8 cellular contexts compared by ENCODE assay signal in genomic region chr7:149716007-149716931, GRCh38. TPM values are rescaled to one million over a fixed set of nuclear protein-coding genes. Genes with fewer than 3 reads are reported as not detected.
DNase-seq lines count a peak whose midpoint lies in the region; ATAC-seq, FAIRE-seq and TF ChIP-seq lines count a peak whose summit lies in the region.

No MANE protein-coding gene starts in this region.

- H3K27ac ChIP-seq in A549 (no peak overlapping the region), astrocyte (ENCODE audit: low read depth, low read length) (no peak overlapping the region), mesenchymal stem cell (ENCODE audit: low read length, poor library complexity, severe bottlenecking) (no peak overlapping the region), colonic mucosa (no peak overlapping the region)

- peaks cover 33% of the 10 kb centered on the region for H3K79me1 ChIP-seq in mesenchymal stem cell (replicated peaks; ENCODE audit: low read length, poor library complexity, severe bottlenecking)

- H2AK5ac ChIP-seq in mesenchymal stem cell (ENCODE audit: low read length, severe bottlenecking): no peak overlapping the region

- TF ChIP-seq POLR2A in A549 (IDR thresholded peaks at IDR 0.05; ENCODE audit: low read length): no peak

- no peak overlapping the region for H2AFZ ChIP-seq in astrocyte (ENCODE audit: low read depth, low read length)
- no peak overlapping the region for H2AFZ ChIP-seq in mesenchymal stem cell (ENCODE audit: low read depth, low read length)

- H4K91ac ChIP-seq in mesenchymal stem cell (ENCODE audit: low read length): no peak overlapping the region

- H2BK120ac ChIP-seq in mesenchymal stem cell (ENCODE audit: low read depth, low read length): no peak overlapping the region

- H3K18ac ChIP-seq in mesenchymal stem cell (ENCODE audit: low read depth in 1 of 2, low read length in 2 of 2): peak overlapping the region in 1 of 2 experiments; percentile 41

- peaks cover 21% of the 10 kb centered on the region for H3K4me1 Mint-ChIP-seq in astrocyte (ENCODE audit: low read depth, unreplicated experiment)

- no peak for TF ChIP-seq EP300 in A549 (IDR thresholded peaks at IDR 0.05)

- H4K8ac ChIP-seq in mesenchymal stem cell (ENCODE audit: low read length): no peak overlapping the region

- peaks cover 27% of the 10 kb centered on the region for H3K79me2 ChIP-seq in astrocyte (ENCODE audit: insufficient read depth, low read length)

- intact Hi-C loops in colonic mucosa (cut with DNase I): no loop called here

- H3K36me3 ChIP-seq in astrocyte (ENCODE audit: insufficient read depth, low read length): no peaks in the 10 kb centered on the region
- peaks cover 3 to 14% of the 10 kb centered on the region in 2 experiments for H3K36me3 ChIP-seq in mesenchymal stem cell (ENCODE audit: control insufficient read depth in 1 of 2, insufficient read depth in 2 of 2, low read depth in 1 of 2, low read length in 2 of 2)
- H3K36me3 ChIP-seq in colonic mucosa: no peaks in the 10 kb centered on the region

- H2BK12ac ChIP-seq in mesenchymal stem cell (ENCODE audit: low read length in 2 of 2): no peak overlapping the region

- H3K4me2 ChIP-seq in A549: peak overlapping the region; percentile 89; the same call in 2 of the 3 replicates
- H3K4me2 ChIP-seq in astrocyte (ENCODE audit: low read length): peak overlapping the region; percentile 85
- H3K4me2 ChIP-seq in mesenchymal stem cell (ENCODE audit: low read length, poor library complexity, severe bottlenecking): no peak overlapping the region

- peak overlapping the region; percentile 97 for H3K4me3 Mint-ChIP-seq in astrocyte (ENCODE audit: unreplicated experiment)

- TF ChIP-seq RAD21 in A549 (conservative IDR thresholded peaks at IDR 0.05 in 1 of 2, IDR thresholded peaks at IDR 0.05 in 1 of 2): peak in 1 of 2 experiments; percentile 32; a peak in 2 of 5 replicates

- H4K20me1 ChIP-seq in astrocyte (ENCODE audit: insufficient read depth, low read length): peaks cover 9% of the 10 kb centered on the region

- DNase-seq in A549 (ENCODE audit: low read depth in 1 of 2, low spot score in 1 of 2) (peak in 1 of 2 experiments; percentile 41), HFF-Myc (ENCODE audit: extremely low read depth, low read depth) (no peak), astrocyte (ENCODE audit: low read depth) (peak; percentile 6), mesenchymal stem cell (peak; percentile 24), colonic mucosa (no peak), mesenteric fat pad (ENCODE audit: low spot score) (no peak)

- TF ChIP-seq CTCF in A549 (IDR thresholded peaks at IDR 0.05): no peak
- no peak for TF ChIP-seq CTCF in HFF-Myc (IDR thresholded peaks at IDR 0.05; ENCODE audit: low read depth, low read length, missing control alignments)
- no peak for TF ChIP-seq CTCF in astrocyte (IDR thresholded peaks at IDR 0.05; ENCODE audit: insufficient read depth, low read depth, low read length)
- no peak for TF ChIP-seq CTCF in colonic mucosa (IDR thresholded peaks at IDR 0.05)

- H3K27me3 Mint-ChIP-seq in astrocyte (ENCODE audit: low read depth, unreplicated experiment): no peaks in the 10 kb centered on the region

- H3K27ac Mint-ChIP-seq in astrocyte (ENCODE audit: unreplicated experiment): peak overlapping the region; percentile 89

- WGBS in A549 (ENCODE audit: missing lambda C conversion rate): 88% methylated on average over 11 of the region's 11 CpGs
- 84% methylated on average over 9 of the region's 11 CpGs for WGBS in mesenchymal stem cell

- H3K27me3 ChIP-seq in astrocyte (ENCODE audit: insufficient read depth, low read length) (no peaks in the 10 kb centered on the region), mesenchymal stem cell (ENCODE audit: control insufficient read depth in 1 of 2, insufficient read depth in 1 of 2, low read length in 2 of 2) (no peaks in the 10 kb centered on the region), colonic mucosa (no peaks in the 10 kb centered on the region)

- no peak overlapping the region for H2BK15ac ChIP-seq in mesenchymal stem cell (ENCODE audit: low read depth, poor library complexity, severe bottlenecking)

- H3K4me1 ChIP-seq in A549 (peaks cover 29% of the 10 kb centered on the region), astrocyte (ENCODE audit: insufficient read depth, low read length) (peaks cover 25% of the 10 kb centered on the region), mesenchymal stem cell (ENCODE audit: control insufficient read depth, insufficient read depth, low read depth, low read length) (peaks cover 44% of the 10 kb centered on the region), colonic mucosa (no peaks in the 10 kb centered on the region)

- H3K9ac ChIP-seq in astrocyte (ENCODE audit: low read length) (no peak overlapping the region), mesenchymal stem cell (ENCODE audit: low read length) (no peak overlapping the region), colonic mucosa (ENCODE audit: low read depth in 2 of 2, low read length in 2 of 2) (no peak overlapping the region)

- no peak overlapping the region for H3K4ac ChIP-seq in mesenchymal stem cell (ENCODE audit: low read depth in 1 of 2, low read length in 2 of 2)

- H3K23ac ChIP-seq in mesenchymal stem cell (ENCODE audit: low read length in 2 of 2): no peak overlapping the region

- H2BK5ac ChIP-seq in mesenchymal stem cell (ENCODE audit: low read depth, low read length, poor library complexity, severe bottlenecking): no peak overlapping the region

- FAIRE-seq in A549 (lab: Jason Lieb, UNC) (no peak), astrocyte (lab: Jason Lieb, UNC) (no peak)

- no peak overlapping the region for H3K14ac ChIP-seq in mesenchymal stem cell (ENCODE audit: low read length in 2 of 2)

- H3K4me3 ChIP-seq in A549 (no peak overlapping the region), HFF-Myc (replicated peaks; ENCODE audit: low read depth, low read length) (peak overlapping the region; percentile 67), astrocyte (ENCODE audit: insufficient read depth, low read depth, low read length) (peak overlapping the region; percentile 69), mesenchymal stem cell (ENCODE audit: insufficient read depth in 1 of 2, low read depth in 1 of 2, low read length in 2 of 2) (peak overlapping the region in 1 of 2 experiments; percentile 89), colonic mucosa (no peak overlapping the region)

- CTCF ChIA-PET in A549 (lab: Yijun Ruan, JAX): interaction anchor here (2.0 to 2.3 kb wide), 2 partner anchors 54 to 92 kb away, joined by 4 to 6 read pairs; no protein-coding TSS in a partner anchor

- H3K36me3 Mint-ChIP-seq in astrocyte (ENCODE audit: low read depth, unreplicated experiment): peaks cover 15% of the 10 kb centered on the region

- H3K9me3 ChIP-seq in A549: peaks cover 23% of the 10 kb centered on the region
- H3K9me3 ChIP-seq in astrocyte (ENCODE audit: insufficient read depth, low read depth, low read length): no peaks in the 10 kb centered on the region
- H3K9me3 ChIP-seq in mesenchymal stem cell (ENCODE audit: control insufficient read depth, low read length): peaks cover 7% of the 10 kb centered on the region
- no peaks in the 10 kb centered on the region for H3K9me3 ChIP-seq in colonic mucosa

- POLR2A ChIA-PET in A549 (lab: Yijun Ruan, JAX): no interaction called here

- ATAC-seq in A549 (peak; percentile 26 to 45; a peak in 3 of 6 replicates), HG03460 (IDR thresholded peaks at IDR 0.05; ENCODE audit: unreplicated experiment) (no peak), HG02840 (IDR thresholded peaks at IDR 0.05; ENCODE audit: low FRiP score, unreplicated experiment) (no peak)

- peaks cover 8% of the 10 kb centered on the region for H3K9me3 Mint-ChIP-seq in astrocyte (ENCODE audit: unreplicated experiment)

TF ChIP-seq in A549, 52 proteins besides CTCF, POLR2A, EP300 and RAD21:
- TF ChIP-seq TFCP2L1 (CRISPR knock-in tag; IDR thresholded peaks at IDR 0.05): no peak
- TF ChIP-seq NFE2L2 (conservative IDR thresholded peaks at IDR 0.05; ENCODE audit: low read length): no peak
- no peak for TF ChIP-seq HOXB13 (CRISPR knock-in tag; IDR thresholded peaks at IDR 0.05; ENCODE audit: low read depth)

RNA-seq across cellular contexts. Expression of gene ZNF467, which starts 57.1 kb away (rescaled TPM):
- polyA plus RNA-seq in A549 (2011; rRNA removed): 2.4 and 3.3 TPM in 2 replicates
- polyA plus RNA-seq in A549 (2012; cell fraction: cytosol; rRNA removed): 3.7 and 5.4 TPM in 2 replicates
- polyA plus RNA-seq in A549 (2012; cell fraction: nucleus; rRNA removed): 9.2 and 14.9 TPM in 2 replicates
- 2.0 to 4.1 TPM (median 3.1 TPM) in 3 replicates for polyA plus RNA-seq in A549 (2017; fragmentation: RNase III; extraction: RNeasy Plus Mini Kit Qiagen cat#74134 plus additional on column Dnase treatment)
- 1.9 and 3.1 TPM in 2 replicates for polyA minus RNA-seq in A549 (2011; rRNA and poly(A)+ RNA removed)
- total RNA-seq in astrocyte: 16.5 and 16.6 TPM in 2 replicates
- 14.4 TPM for polyA plus RNA-seq in mesenchymal stem cell (2013, experiment 1 of 2)
- 14.5 TPM for polyA plus RNA-seq in mesenchymal stem cell (2013, experiment 2 of 2)
- total RNA-seq in colonic mucosa: 1 to 10 TPM; 2.5 to 5.0 TPM
- total RNA-seq in mesenteric fat pad: 11.5 TPM

Comparison
In these comparisons a context has a peak if more than half of its experiments do, and no peak if none do; other contexts are left out.
1. ATAC-seq: peak in A549 (2 of 2); none in HG03460 (single experiment) and HG02840 (single experiment).
2. DNase-seq: peak in astrocyte (single experiment) and mesenchymal stem cell (single experiment); none in HFF-Myc (single experiment), colonic mucosa (single experiment) and mesenteric fat pad (single experiment).
3. H3K4me3 ChIP-seq: peak in HFF-Myc (single experiment) and astrocyte (single experiment); none in A549 (single experiment) and colonic mucosa (single experiment).